16 cellular contexts compared by ENCODE assay signal in genomic region chr11:96622026-96622634, GRCh38.
DNase-seq lines count a peak whose midpoint lies in the region; ATAC-seq, FAIRE-seq and TF ChIP-seq lines count a peak whose summit lies in the region.
"Had no signal": no experiment of that assay in that cellular context is flagged by ENCODE, and none has a peak within 500 bp of the region (broad histone marks: within the 10 kb centered on the region; RNA-seq: fewer than 3 reads in every experiment).

No MANE protein-coding gene starts in this region.

- H3K4me1 ChIP-seq in mammary epithelial cell (ENCODE audit: insufficient read depth, low read length) (no peaks in the 10 kb centered on the region), skeletal muscle tissue (ENCODE audit: control insufficient read depth in 3 of 3, insufficient read depth in 3 of 3, low read length in 3 of 3) (peaks cover 0 to 6% (median 0%) of the 10 kb centered on the region in 3 donors)

- H2AFZ ChIP-seq in mammary epithelial cell (ENCODE audit: low read depth, low read length): no peak overlapping the region
- H2AFZ ChIP-seq: GM23338 had no signal

- H3K4me3 Mint-ChIP-seq in MCF 10A (ENCODE audit: unreplicated experiment): no peak overlapping the region
- H3K4me3 Mint-ChIP-seq in WTC11: no peak overlapping the region
- H3K4me3 Mint-ChIP-seq: GM23338, HFFc6 had no signal

- H3K36me3 ChIP-seq in mammary epithelial cell (ENCODE audit: insufficient read depth, low read length): no peaks in the 10 kb centered on the region
- no peaks in the 10 kb centered on the region for H3K36me3 ChIP-seq in bronchial epithelial cell (ENCODE audit: control insufficient read depth, insufficient read depth, low read length)
- H3K36me3 ChIP-seq in skeletal muscle tissue (ENCODE audit: control insufficient read depth in 3 of 3, insufficient read depth in 3 of 3, low read length in 3 of 3): no peaks in the 10 kb centered on the region

- no peaks in the 10 kb centered on the region for H4K20me1 ChIP-seq in mammary epithelial cell (ENCODE audit: insufficient read depth, low read length)

- ATAC-seq in left cardiac atrium (peak; percentile 45 to 63), WTC11 (no peak), GM19452 (IDR thresholded peaks at IDR 0.05; ENCODE audit: unreplicated experiment) (no peak)
- ATAC-seq: GM23338 had no signal

- H3K9ac ChIP-seq in mammary epithelial cell (ENCODE audit: insufficient read depth, low read length) (no peak overlapping the region), skeletal muscle tissue (ENCODE audit: low read depth in 1 of 3, low read length in 3 of 3) (no peak overlapping the region)

- peaks cover 3% of the 10 kb centered on the region for H3K27me3 ChIP-seq in mammary epithelial cell (ENCODE audit: insufficient read depth, low read length)
- H3K27me3 ChIP-seq in bronchial epithelial cell (ENCODE audit: control insufficient read depth, insufficient read depth, low read length): no peaks in the 10 kb centered on the region
- H3K27me3 ChIP-seq in skeletal muscle tissue (ENCODE audit: control insufficient read depth in 3 of 3, insufficient read depth in 3 of 3, low read length in 3 of 3): no peaks in the 10 kb centered on the region

- H3K9me3 ChIP-seq in mammary epithelial cell (replicated peaks; ENCODE audit: insufficient read depth, low read length) (no peaks in the 10 kb centered on the region), skeletal muscle tissue (ENCODE audit: control insufficient read depth in 3 of 3, low read length in 3 of 3) (peaks cover 0 to 2% (median 0%) of the 10 kb centered on the region in 3 donors)

- peak; percentile 9 for DNase-seq in MCF 10A (ENCODE audit: unreplicated experiment)
- no peak for DNase-seq in mammary epithelial cell
- peak; percentile 73 for DNase-seq in bronchial epithelial cell (ENCODE audit: low read depth)
- DNase-seq in left cardiac atrium: no peak
- no peak for DNase-seq in WTC11 (ENCODE audit: low spot score)
- no peak for DNase-seq in foreskin fibroblast
- DNase-seq: C1 segment of cervical spinal cord; EL; HFFc6; NCI-H2227 treated with DMSO at 0.1 percent for 48 hours; NK-92 treated with Interleukin-12 subunit alpha and Interleukin-12 subunit beta, amount 100 ng/mL, for 24 hours; OCI-M1; RPMI8226 had no signal

- in situ Hi-C loops in mammary epithelial cell (cut with MboI; ENCODE audit: low sequenced_read_pairs in 2 of 2): no loop called here

- H3K27ac Mint-ChIP-seq in MCF 10A (ENCODE audit: low read depth, unreplicated experiment): no peak overlapping the region
- no peak overlapping the region for H3K27ac Mint-ChIP-seq in WTC11
- H3K27ac Mint-ChIP-seq: GM23338, HFFc6 had no signal

- H3K79me2 ChIP-seq in mammary epithelial cell (ENCODE audit: insufficient read depth, low read length): no peaks in the 10 kb centered on the region

- no peak for TF ChIP-seq CTCF in MCF 10A (IDR thresholded peaks at IDR 0.05; ENCODE audit: unreplicated experiment)
- TF ChIP-seq CTCF in mammary epithelial cell (conservative IDR thresholded peaks at IDR 0.05 in 1 of 2, IDR thresholded peaks at IDR 0.05 in 1 of 2; ENCODE audit: extremely low read depth in 1 of 2, insufficient read depth in 1 of 2, low read depth in 1 of 2, low read length in 2 of 2): no peak
- TF ChIP-seq CTCF in bronchial epithelial cell (IDR thresholded peaks at IDR 0.05; ENCODE audit: insufficient read depth, low read length, severe bottlenecking): no peak
- TF ChIP-seq CTCF in WTC11 (IDR thresholded peaks at IDR 0.05): no peak
- TF ChIP-seq CTCF in foreskin fibroblast (IDR thresholded peaks at IDR 0.05; ENCODE audit: low read depth, low read length): no peak

- H3K9me3 Mint-ChIP-seq in MCF 10A (ENCODE audit: unreplicated experiment): peaks cover 12% of the 10 kb centered on the region
- peaks cover 23% of the 10 kb centered on the region for H3K9me3 Mint-ChIP-seq in WTC11

- intact Hi-C loops in MCF 10A (cut with micrococcal nuclease) (no loop called here), mammary epithelial cell (cut with micrococcal nuclease) (no loop called here), left cardiac atrium (cut with DNase I) (no loop called here)

- H3K36me3 Mint-ChIP-seq in MCF 10A (ENCODE audit: insufficient read depth, unreplicated experiment) (no peaks in the 10 kb centered on the region), WTC11 (peaks cover 22% of the 10 kb centered on the region)

- FAIRE-seq in bronchial epithelial cell (lab: Jason Lieb, UNC): no peak

- dilution Hi-C loops in mammary epithelial cell (cut with HindIII; ENCODE audit: low sequenced_read_pairs): no loop called here

- CTCF ChIA-PET in MCF 10A (lab: Yijun Ruan, JAX): no interaction called here
- CTCF ChIA-PET in mammary epithelial cell (lab: Charles Lee; ENCODE audit: low non-redundant PET): no interaction called here
- CTCF ChIA-PET in WTC11 (lab: Charles Lee): no interaction called here

- H3K27ac ChIP-seq in mammary epithelial cell (ENCODE audit: insufficient read depth, low read depth, low read length) (no peak overlapping the region), skeletal muscle tissue (ENCODE audit: low read depth, low read length) (peak overlapping the region; percentile 37)

- POLR2A ChIA-PET in MCF 10A (lab: Yijun Ruan, JAX) (no interaction called here), WTC11 (lab: Charles Lee) (no interaction called here)

- BruUV-seq in MCF 10A (replicated peaks; lab: Mats Ljungman, UMichigan) (no TSS peak), mammary epithelial cell (replicated peaks; lab: Mats Ljungman, UMichigan) (no TSS peak)

- 65% methylated on average over 5 of the region's 6 CpGs for WGBS in mammary epithelial cell (ENCODE audit: low coverage, missing lambda C conversion rate)

- H3K27me3 Mint-ChIP-seq in MCF 10A (ENCODE audit: insufficient read depth, unreplicated experiment) (no peaks in the 10 kb centered on the region), WTC11 (ENCODE audit: low read depth) (peaks cover 7% of the 10 kb centered on the region)

- H3K4me1 Mint-ChIP-seq in MCF 10A (ENCODE audit: insufficient read depth, unreplicated experiment) (no peaks in the 10 kb centered on the region), WTC11 (peaks cover 6% of the 10 kb centered on the region)
- H3K4me1 Mint-ChIP-seq: GM23338 had no signal

- no peak overlapping the region for H3K4me2 ChIP-seq in mammary epithelial cell (ENCODE audit: insufficient read depth, low read depth, low read length)
- H3K4me2 ChIP-seq: GM23338 had no signal

- H3K4me3 ChIP-seq in mammary epithelial cell (replicated peaks in 1 of 3; ENCODE audit: insufficient read depth in 1 of 3, low read depth in 2 of 3, low read length in 3 of 3) (no peak overlapping the region), bronchial epithelial cell (ENCODE audit: low read depth, low read length) (no peak overlapping the region), skeletal muscle tissue (ENCODE audit: low read length in 3 of 3) (no peak overlapping the region), foreskin fibroblast (ENCODE audit: low read depth in 1 of 2, low read length in 2 of 2) (no peak overlapping the region)
- H3K4me3 ChIP-seq: GM23338 had no signal

TF ChIP-seq in WTC11, 78 proteins besides CTCF, POLR2A, EP300 and RAD21 (continues in another document):
- no peak for TF ChIP-seq ARID4B (CRISPR knock-in tag; IDR thresholded peaks at IDR 0.05; ENCODE audit: borderline replicate concordance)
- TF ChIP-seq SP1 (CRISPR knock-in tag; conservative IDR thresholded peaks at IDR 0.05): no peak
- TF ChIP-seq PREB (CRISPR knock-in tag; IDR thresholded peaks at IDR 0.05; ENCODE audit: borderline replicate concordance): no peak

Comparison
In these comparisons a context has a peak if more than half of its experiments do, and no peak if none do; other contexts are left out.
1. DNase-seq: peak in MCF 10A (single experiment) and bronchial epithelial cell (single experiment); none in mammary epithelial cell (single experiment), left cardiac atrium (single experiment), WTC11 (single experiment) and foreskin fibroblast (0 of 2).
2. ATAC-seq: peak in left cardiac atrium (2 of 2); none in WTC11 (single experiment) and GM19452 (single experiment).